In the genomic region with DNA sequence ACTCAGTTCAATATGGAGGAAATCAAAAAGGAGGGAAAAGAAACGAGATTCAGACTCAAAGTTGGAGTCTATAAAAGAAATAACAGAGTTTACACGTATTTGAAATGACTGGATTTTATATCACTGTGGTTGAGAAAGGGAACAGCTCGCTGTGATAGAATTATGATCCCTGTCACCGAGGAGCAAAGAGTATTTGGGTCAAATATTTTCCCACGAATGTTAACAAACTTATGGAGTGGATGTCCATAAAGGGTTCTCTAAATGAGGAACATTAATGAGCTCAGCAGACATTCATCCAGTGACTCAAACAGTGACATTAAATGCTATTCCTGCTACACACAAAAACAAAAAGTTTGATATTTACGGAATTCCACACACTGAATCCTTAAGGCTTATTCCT, we compare ENCODE assay signal across 34 cellular contexts. TPM values are rescaled to one million over a fixed set of nuclear protein-coding genes. Genes with fewer than 3 reads are reported as not detected.
"Had no signal": no experiment of that assay in that cellular context is flagged by ENCODE, and none has a peak within 500 bp of the region (broad histone marks: within the 10 kb centered on the region; RNA-seq: fewer than 3 reads in every experiment).

No MANE protein-coding gene starts in this region.

- H3K4me3 ChIP-seq: adrenal gland, esophagus muscularis mucosa, gastroesophageal sphincter had no signal

- H3K4me1 Mint-ChIP-seq: activated T-helper 17 cell treated with anti-CD3 and anti-CD28 coated beads, Interleukin-2, amount 50 U/mL, for 72 hours; central memory CD8-positive, alpha-beta T cell had no signal

- H3K27ac ChIP-seq: adrenal gland, brain microvascular endothelial cell, esophagus muscularis mucosa, foreskin keratinocyte, gastroesophageal sphincter, WERI-Rb-1 had no signal

- H3K9me3 ChIP-seq: adrenal gland, esophagus muscularis mucosa, gastroesophageal sphincter had no signal

- H3K4me1 ChIP-seq: adrenal gland, esophagus muscularis mucosa, foreskin keratinocyte, gastroesophageal sphincter had no signal

- H3K27me3 ChIP-seq: adrenal gland, brain microvascular endothelial cell, esophagus muscularis mucosa, foreskin keratinocyte, gastroesophageal sphincter had no signal

- H3K27ac Mint-ChIP-seq: activated B cell treated with CpG ODN at 0.5 μM for 24 hours; activated CD8-positive, alpha-beta T cell treated with anti-CD3 and anti-CD28 coated beads for 36 hours; activated naive CD8-positive, alpha-beta T cell; activated T-helper 17 cell treated with anti-CD3 and anti-CD28 coated beads, Interleukin-2, amount 50 U/mL, for 72 hours; effector memory CD8-positive, alpha-beta T cell; T-helper 17 cell; T-helper 2 cell treated with Interferon-gamma antibody and Interleukin-4, amounts not matched to agents 5 μg/mL and 100 μg/mL, for 36 hours had no signal

- H3K36me3 ChIP-seq: adrenal gland, brain microvascular endothelial cell, esophagus muscularis mucosa, gastroesophageal sphincter, WERI-Rb-1 had no signal

- DNase-seq: activated B cell treated with CpG ODN at 0.5 μM for 24 hours; activated CD4-positive, alpha-beta T cell treated with anti-CD3 and anti-CD28 coated beads for 48 hours; activated CD4-positive, alpha-beta T cell treated with anti-CD3 and anti-CD28 coated beads, Interleukin-2, amount 50 U/mL, for 1 hour; activated CD4-positive, alpha-beta T cell treated with anti-CD3 and anti-CD28 coated beads, Interleukin-2, amount 50 U/mL, for 48 hours; activated CD8-positive, alpha-beta memory T cell treated with anti-CD3 and anti-CD28 coated beads for 24 hours; activated CD8-positive, alpha-beta T cell treated with anti-CD3 and anti-CD28 coated beads for 36 hours; activated effector memory CD4-positive, alpha-beta T cell treated with Interleukin-2 at 50 U/mL for 16 hours; activated gamma-delta T cell treated with Interleukin-2 at 50 U/mL for 16 hours; activated naive CD4-positive, alpha-beta T cell treated with anti-CD3 and anti-CD28 coated beads, Interleukin-2, amount 50 U/mL, for 16 hours; activated naive CD4-positive, alpha-beta T cell treated with Interleukin-2 at 50 U/mL for 16 hours; activated T-cell treated with anti-CD3 and anti-CD28 coated beads, Interleukin-2, amount 50 U/mL, for 4 hours; adrenal gland; amygdala; brain microvascular endothelial cell; cortex of kidney; dermis blood vessel endothelial cell; effector CD4-positive, alpha-beta T cell; effector memory CD8-positive, alpha-beta T cell; erythroblast; foreskin keratinocyte; T-helper 1 cell; T-helper 17 cell; T1000; WERI-Rb-1 had no signal

- H3K9me3 Mint-ChIP-seq: activated B cell treated with CpG ODN at 0.5 μM for 24 hours; activated CD8-positive, alpha-beta T cell treated with anti-CD3 and anti-CD28 coated beads for 36 hours; activated T-cell treated with anti-CD3 and anti-CD28 coated beads, Interleukin-2, amount 50 U/mL, for 4 hours; activated T-helper 17 cell treated with anti-CD3 and anti-CD28 coated beads, Interleukin-2, amount 50 U/mL, for 72 hours; central memory CD8-positive, alpha-beta T cell; effector memory CD8-positive, alpha-beta T cell; T-helper 2 cell treated with Interferon-gamma antibody and Interleukin-4, amounts not matched to agents 5 μg/mL and 100 μg/mL, for 36 hours had no signal

- ATAC-seq: activated CD4-positive, CD25-positive, alpha-beta regulatory T cell treated with anti-CD3 and anti-CD28 coated beads, Interleukin-2, amount 50 U/mL, for 24 hours; activated CD8-positive, alpha-beta T cell treated with anti-CD3 and anti-CD28 coated beads for 36 hours; activated T-cell treated with anti-CD3 and anti-CD28 coated beads, Interleukin-2, amount 50 U/mL, for 4 hours; activated T-helper 17 cell treated with anti-CD3 and anti-CD28 coated beads, Interleukin-2, amount 50 U/mL, for 72 hours; effector memory CD8-positive, alpha-beta T cell; foreskin keratinocyte; gastroesophageal sphincter; T-helper 17 cell had no signal

- H3K36me3 Mint-ChIP-seq: activated naive CD8-positive, alpha-beta T cell had no signal

- H3K4me3 Mint-ChIP-seq: activated B cell treated with CpG ODN at 0.5 μM for 24 hours; activated CD8-positive, alpha-beta T cell treated with anti-CD3 and anti-CD28 coated beads for 36 hours; activated naive CD8-positive, alpha-beta T cell; activated T-cell treated with anti-CD3 and anti-CD28 coated beads, Interleukin-2, amount 50 U/mL, for 4 hours; activated T-helper 17 cell treated with anti-CD3 and anti-CD28 coated beads, Interleukin-2, amount 50 U/mL, for 72 hours; central memory CD8-positive, alpha-beta T cell; effector memory CD8-positive, alpha-beta T cell; T-helper 17 cell; T-helper 2 cell treated with Interferon-gamma antibody and Interleukin-4, amounts not matched to agents 5 μg/mL and 100 μg/mL, for 36 hours had no signal

RNA-seq across cellular contexts. Expression of gene FHL5, which starts 57.9 kb away (rescaled TPM):
- total RNA-seq: activated B cell treated with CpG ODN at 0.5 μM for 24 hours; activated CD8-positive, alpha-beta T cell treated with anti-CD3 and anti-CD28 coated beads for 36 hours; activated T-cell treated with anti-CD3 and anti-CD28 coated beads, Interleukin-2, amount 50 U/mL, for 4 hours; activated T-helper 17 cell treated with anti-CD3 and anti-CD28 coated beads, Interleukin-2, amount 50 U/mL, for 72 hours; astrocyte; bronchial epithelial cell; dermis blood vessel endothelial cell; foreskin keratinocyte; glomerular endothelial cell; T-helper 17 cell had no signal
- polyA plus RNA-seq: foreskin keratinocyte had no signal
